Comparison of ENCODE assay signal across 8 cellular contexts in genomic region chr9:613771-614347, GRCh38.
DNase-seq lines count a peak whose midpoint lies in the region; ATAC-seq and TF ChIP-seq lines count a peak whose summit lies in the region.

No MANE protein-coding gene starts in this region.

- CTCF ChIA-PET in activated CD8-positive, alpha-beta T cell treated with anti-CD3 and anti-CD28 coated beads for 36 hours (lab: Charles Lee): interaction anchor here (0.7 to 2.8 kb wide), 11 partner anchors 12 to 396 kb away, joined by 3 to 17 read pairs (median 5); no protein-coding TSS in a partner anchor

- intact Hi-C loops in activated CD8-positive, alpha-beta T cell treated with anti-CD3 and anti-CD28 coated beads for 36 hours (cut with micrococcal nuclease): loop anchor here (2.0 to 10.0 kb wide), 3 partner anchors 148 to 391 kb away; no protein-coding TSS in a partner anchor
- intact Hi-C loops in esophagus squamous epithelium (cut with DNase I): loop anchor here (5.0 to 10.0 kb wide), 2 partner anchors 81 to 148 kb away; no protein-coding TSS in a partner anchor
- intact Hi-C loops in tibial artery (cut with DNase I; ENCODE audit: low total_unique reads): loop anchor here (2.0 to 5.0 kb wide), 3 partner anchors 148 to 393 kb away; no protein-coding TSS in a partner anchor

- H3K9me3 ChIP-seq in esophagus squamous epithelium (no peaks in the 10 kb centered on the region), mucosa of stomach (ENCODE audit: control insufficient read depth, low read length) (no peaks in the 10 kb centered on the region), tibial artery (no peaks in the 10 kb centered on the region)

- H3K36me3 Mint-ChIP-seq in activated CD8-positive, alpha-beta T cell treated with anti-CD3 and anti-CD28 coated beads for 36 hours (ENCODE audit: low read depth): no peaks in the 10 kb centered on the region

- H3K36me3 ChIP-seq in esophagus squamous epithelium (no peaks in the 10 kb centered on the region), mucosa of stomach (ENCODE audit: control insufficient read depth, insufficient read depth, low read length) (no peaks in the 10 kb centered on the region), tibial artery (no peaks in the 10 kb centered on the region)

- H3K4me3 Mint-ChIP-seq in activated CD8-positive, alpha-beta T cell treated with anti-CD3 and anti-CD28 coated beads for 36 hours: no peak overlapping the region

- peaks cover 7 to 54% (median 19%) of the 10 kb centered on the region in 3 donors for H3K4me1 ChIP-seq in esophagus squamous epithelium
- peaks cover 4% of the 10 kb centered on the region for H3K4me1 ChIP-seq in mucosa of stomach (ENCODE audit: control insufficient read depth, insufficient read depth, low read length)
- H3K4me1 ChIP-seq in tibial artery: peaks cover 0 to 30% (median 19%) of the 10 kb centered on the region in 4 donors

- peak overlapping the region in 1 of 4 donors; percentile 18 for H3K4me3 ChIP-seq in esophagus squamous epithelium
- no peak overlapping the region for H3K4me3 ChIP-seq in mucosa of stomach (ENCODE audit: low read length)
- no peak overlapping the region for H3K4me3 ChIP-seq in tibial artery

- 5 to 6% methylated on average over 7 of the region's 7 CpGs for WGBS in esophagus squamous epithelium, 2 donors

- H3K27ac ChIP-seq in esophagus squamous epithelium (peak overlapping the region; percentile 25 to 77 (median 60)), tibial artery (peak overlapping the region; percentile 71 to 77)

- H3K27ac Mint-ChIP-seq in activated CD8-positive, alpha-beta T cell treated with anti-CD3 and anti-CD28 coated beads for 36 hours: no peak overlapping the region

- H3K9ac ChIP-seq in mucosa of stomach (ENCODE audit: low read length): peak overlapping the region; percentile 3

- H3K9me3 Mint-ChIP-seq in activated CD8-positive, alpha-beta T cell treated with anti-CD3 and anti-CD28 coated beads for 36 hours: no peaks in the 10 kb centered on the region

- TF ChIP-seq CTCF in activated CD8-positive, alpha-beta T cell treated with anti-CD3 and anti-CD28 coated beads for 36 hours (IDR thresholded peaks at IDR 0.05): peak; percentile 83
- TF ChIP-seq CTCF in esophagus squamous epithelium (IDR thresholded peaks at IDR 0.05) (peak; percentile 72 to 89 (median 84)), tibial artery (IDR thresholded peaks at IDR 0.05) (peak; percentile 90 to 91)

- POLR2A ChIA-PET in activated CD8-positive, alpha-beta T cell treated with anti-CD3 and anti-CD28 coated beads for 36 hours (lab: Charles Lee): no interaction called here

- DNase-seq in AML-193 (lab: John Stamatoyannopoulos, UW): peak; percentile 98 to 99
- DNase-seq in NCI-H446 (lab: John Stamatoyannopoulos, UW): peak; percentile 21 to 56
- DNase-seq in activated CD8-positive, alpha-beta T cell treated with anti-CD3 and anti-CD28 coated beads for 36 hours: peak; percentile 62
- no peak for DNase-seq in esophagus squamous epithelium (lab: John Stamatoyannopoulos, UW)
- DNase-seq in tibial artery: peak; percentile 85 to 93

- H3K27me3 Mint-ChIP-seq in activated CD8-positive, alpha-beta T cell treated with anti-CD3 and anti-CD28 coated beads for 36 hours: no peaks in the 10 kb centered on the region

- no peak for TF ChIP-seq POLR2A in esophagus squamous epithelium (IDR thresholded peaks at IDR 0.05)

- no peaks in the 10 kb centered on the region for H3K27me3 ChIP-seq in esophagus squamous epithelium
- no peaks in the 10 kb centered on the region for H3K27me3 ChIP-seq in mucosa of stomach (ENCODE audit: control insufficient read depth, insufficient read depth, low read length)
- H3K27me3 ChIP-seq in tibial artery: no peaks in the 10 kb centered on the region

- peaks cover 4% of the 10 kb centered on the region for H3K4me1 Mint-ChIP-seq in activated CD8-positive, alpha-beta T cell treated with anti-CD3 and anti-CD28 coated beads for 36 hours (ENCODE audit: low read depth)

- ATAC-seq in GM18511 (IDR thresholded peaks at IDR 0.05; ENCODE audit: unreplicated experiment) (peak; percentile 86), HG03045 (IDR thresholded peaks at IDR 0.05; ENCODE audit: unreplicated experiment) (peak; percentile 64)
- ATAC-seq in activated CD8-positive, alpha-beta T cell treated with anti-CD3 and anti-CD28 coated beads for 36 hours: peak; percentile 83
